Comparison of ENCODE assay signal across 22 cellular contexts in genomic region chr2:8840475-8841091, GRCh38. TPM values are rescaled to one million over a fixed set of nuclear protein-coding genes. Genes with fewer than 3 reads are reported as not detected.
A peak's percentile ranks its signal among the peaks of the same experiment; 100 is the strongest.
DNase-seq lines count a peak whose midpoint lies in the region; ATAC-seq and TF ChIP-seq lines count a peak whose summit lies in the region.
"Had no signal": no experiment of that assay in that cellular context is flagged by ENCODE, and none has a peak within 500 bp of the region (broad histone marks: within the 10 kb centered on the region; RNA-seq: fewer than 3 reads in every experiment).

No MANE protein-coding gene starts in this region.

- H3K36me3 ChIP-seq in Caco-2 (ENCODE audit: control insufficient read depth, insufficient read depth, low read length) (no peaks in the 10 kb centered on the region), neuronal stem cell (replicated peaks in 1 of 2; ENCODE audit: control insufficient read depth in 2 of 2, insufficient read depth in 2 of 2, low read length in 2 of 2) (no peaks in the 10 kb centered on the region)
- H3K36me3 ChIP-seq: HAP-1 had no signal

- peak overlapping the region; percentile 39 for H3K4me3 Mint-ChIP-seq in Caco-2 (ENCODE audit: unreplicated experiment)
- no peak overlapping the region for H3K4me3 Mint-ChIP-seq in WTC11
- H3K4me3 Mint-ChIP-seq: B cell, CD14-positive monocyte had no signal

- H3K27ac ChIP-seq in neuronal stem cell (replicated peaks; ENCODE audit: low read length): no peak overlapping the region
- H3K27ac ChIP-seq: A549, GM23248, HL-60, KMS-11, SK-N-MC had no signal

- no peak overlapping the region for H2AFZ ChIP-seq in neuronal stem cell (ENCODE audit: low read length)
- H2AFZ ChIP-seq: GM23248 had no signal

- POLR2A ChIA-PET in Caco-2 (lab: Charles Lee) (no interaction called here), WTC11 (lab: Charles Lee) (no interaction called here)

- no peak overlapping the region for H2BK120ac ChIP-seq in neuronal stem cell (ENCODE audit: low read depth, low read length)

- intact Hi-C loops in Caco-2 (cut with micrococcal nuclease; ENCODE audit: unreplicated experiment): no loop called here

- no peak overlapping the region for H4K91ac ChIP-seq in neuronal stem cell (ENCODE audit: low read depth, low read length, poor library complexity)

- no peaks in the 10 kb centered on the region for H3K27me3 ChIP-seq in Caco-2 (replicated peaks; ENCODE audit: control insufficient read depth, insufficient read depth, low read length)
- no peaks in the 10 kb centered on the region for H3K27me3 ChIP-seq in neuronal stem cell (ENCODE audit: control insufficient read depth in 3 of 3, insufficient read depth in 3 of 3, low read depth in 1 of 3, low read length in 3 of 3)

- H3K27ac Mint-ChIP-seq in Caco-2 (ENCODE audit: unreplicated experiment) (peak overlapping the region; percentile 11), WTC11 (no peak overlapping the region)
- H3K27ac Mint-ChIP-seq: B cell had no signal

- no peak overlapping the region for H4K8ac ChIP-seq in neuronal stem cell (ENCODE audit: low read depth, low read length)

- no peak overlapping the region for H3K9ac ChIP-seq in neuronal stem cell (ENCODE audit: low read depth, low read length, poor library complexity)
- H3K9ac ChIP-seq: GM23248, KMS-11 had no signal

- no peaks in the 10 kb centered on the region for H3K27me3 Mint-ChIP-seq in Caco-2 (ENCODE audit: insufficient read depth, unreplicated experiment)
- peaks cover 6% of the 10 kb centered on the region; the same call in 1 of the 2 replicates for H3K27me3 Mint-ChIP-seq in WTC11 (ENCODE audit: low read depth)

- ATAC-seq in WTC11: no peak
- ATAC-seq in HG03469 (IDR thresholded peaks at IDR 0.05; ENCODE audit: unreplicated experiment): no peak
- ATAC-seq: A549 had no signal

- H3K14ac ChIP-seq in neuronal stem cell (ENCODE audit: low read length): no peak overlapping the region

- H3K4ac ChIP-seq in neuronal stem cell (ENCODE audit: low read length): no peak overlapping the region

- no peak overlapping the region for H2BK12ac ChIP-seq in neuronal stem cell (ENCODE audit: low read length)

- BruUV-seq in Caco-2 (replicated peaks; lab: Mats Ljungman, UMichigan): no TSS peak

- H3K9me3 Mint-ChIP-seq in Caco-2 (ENCODE audit: unreplicated experiment): peaks cover 10% of the 10 kb centered on the region
- no peaks in the 10 kb centered on the region for H3K9me3 Mint-ChIP-seq in WTC11

- H3K36me3 Mint-ChIP-seq in Caco-2 (ENCODE audit: insufficient read depth, unreplicated experiment) (peaks cover 8% of the 10 kb centered on the region), WTC11 (no peaks in the 10 kb centered on the region)
- H3K36me3 Mint-ChIP-seq: CD14-positive monocyte had no signal

- peak overlapping the region; percentile 13 for H2BK5ac ChIP-seq in neuronal stem cell (ENCODE audit: low read length)

- no peak overlapping the region for H3K4me2 ChIP-seq in neuronal stem cell (ENCODE audit: insufficient read depth, low read length, poor library complexity, severe bottlenecking)
- H3K4me2 ChIP-seq: A549, KMS-11 had no signal

- H2BK15ac ChIP-seq in neuronal stem cell (ENCODE audit: low read length): no peak overlapping the region

- no peak overlapping the region for H3K18ac ChIP-seq in neuronal stem cell (ENCODE audit: low read length)

- H3K4me1 ChIP-seq in Caco-2 (peaks cover 11% of the 10 kb centered on the region; the same call in 1 of the 2 replicates), neuronal stem cell (ENCODE audit: control insufficient read depth in 2 of 2, insufficient read depth in 1 of 2, low read depth in 1 of 2, low read length in 2 of 2) (peaks cover 1 to 3% of the 10 kb centered on the region in 2 donors)

- CTCF ChIA-PET in Caco-2 (lab: Charles Lee): no interaction called here
- CTCF ChIA-PET in WTC11 (lab: Charles Lee): no interaction called here

- no peak overlapping the region for H3K4me3 ChIP-seq in Caco-2 (ENCODE audit: low read depth, low read length)
- H3K4me3 ChIP-seq in neuronal stem cell (ENCODE audit: low read length in 2 of 2): no peak overlapping the region
- H3K4me3 ChIP-seq: A549, GM23248, HAP-1, SK-N-MC had no signal

- no peak overlapping the region for H3K23ac ChIP-seq in neuronal stem cell (ENCODE audit: low read depth, low read length, poor library complexity)

- no CpG with 5 or more reads among the region's 12 CpGs for WGBS in neuronal stem cell (ENCODE audit: extremely low coverage in 2 of 2, insufficient read length in 2 of 2, insufficient replicate concordance in 1 of 2), 2 donors

- DNase-seq in NCI-H748 (lab: John Stamatoyannopoulos, UW; ENCODE audit: unreplicated experiment): peak; percentile 16
- no peak for DNase-seq in NCI-H748 treated with DMSO at 0.1 percent for 48 hours (lab: John Stamatoyannopoulos, UW)
- peak in 1 of 2 experiments; percentile 21 for DNase-seq in Caco-2
- DNase-seq in WTC11 (ENCODE audit: low spot score): no peak
- DNase-seq in neuronal stem cell (ENCODE audit: low spot score): no peak
- DNase-seq in GM19240 (ENCODE audit: insufficient read length, low spot score): no peak
- DNase-seq: GM23248, MV-4-11, NCI-H1105 treated with DMSO at 0.1 percent for 48 hours, NCI-H2029 treated with DMSO at 0.1 percent for 48 hours, NCI-H446 treated with DMSO at 0.1 percent for 48 hours, NCI-H82, Right ventricle myocardium superior, T-helper 2 cell had no signal

- peaks cover 9% of the 10 kb centered on the region for H3K4me1 Mint-ChIP-seq in Caco-2 (ENCODE audit: low read depth, unreplicated experiment)
- peaks cover 12% of the 10 kb centered on the region for H3K4me1 Mint-ChIP-seq in WTC11

- peaks cover 3% of the 10 kb centered on the region for H3K79me1 ChIP-seq in neuronal stem cell (ENCODE audit: low read depth, low read length)

- no peak for TF ChIP-seq CTCF in Caco-2 (IDR thresholded peaks at IDR 0.05; ENCODE audit: insufficient read depth in 1 of 2, low read depth in 1 of 2, low read length in 1 of 2, severe bottlenecking in 1 of 2, unreplicated experiment in 1 of 2)
- no peak for TF ChIP-seq CTCF in WTC11 (IDR thresholded peaks at IDR 0.05)

- H2AK5ac ChIP-seq in neuronal stem cell (ENCODE audit: low read depth, low read length): no peak overlapping the region

- H3K9me3 ChIP-seq in Caco-2: no peaks in the 10 kb centered on the region
- H3K9me3 ChIP-seq in neuronal stem cell (replicated peaks in 1 of 2; ENCODE audit: control insufficient read depth in 2 of 2, insufficient read depth in 1 of 2, low read depth in 1 of 2, low read length in 2 of 2): no peaks in the 10 kb centered on the region
- H3K9me3 ChIP-seq: A549, HAP-1 had no signal

TF ChIP-seq in WTC11, 78 proteins besides CTCF, POLR2A, EP300 and RAD21:
- no peak for TF ChIP-seq ZNF396 (CRISPR knock-in tag; IDR thresholded peaks at IDR 0.05; ENCODE audit: borderline replicate concordance)
- peak; percentile 49; the same call in 1 of the 2 replicates for TF ChIP-seq GABPB1 (CRISPR knock-in tag; IDR thresholded peaks at IDR 0.05)

RNA-seq across cellular contexts. Expression of gene KIDINS220, which starts 3.2 kb away (rescaled TPM):
- total RNA-seq in Caco-2 (2022) (32.3 and 32.8 TPM in 2 replicates), WTC11 (2021) (23.9 to 25.1 TPM (median 24.4 TPM) in 3 replicates)
- 18.1 TPM for polyA plus RNA-seq in neuronal stem cell (2013, experiment 1 of 2)
- polyA plus RNA-seq in neuronal stem cell (2013, experiment 2 of 2): 18.6 TPM
